Comparison of ENCODE assay signal across 36 cellular contexts in genomic region chr18:29862824-29863223, GRCh38.
"Had no signal": no experiment of that assay in that cellular context is flagged by ENCODE, and none has a peak within 500 bp of the region (broad histone marks: within the 10 kb centered on the region; RNA-seq: fewer than 3 reads in every experiment).

No MANE protein-coding gene starts in this region.

- H3K4me2 ChIP-seq: PC-9 had no signal

- ATAC-seq: activated CD4-positive, alpha-beta T cell treated with anti-CD3 and anti-CD28 coated beads for 36 hours; activated CD4-positive, CD25-positive, alpha-beta regulatory T cell treated with anti-CD3 and anti-CD28 coated beads, Interleukin-2, amount 50 U/mL, for 24 hours; activated T-cell treated with anti-CD3 and anti-CD28 coated beads, Interleukin-2, amount 50 U/mL, for 72 hours; activated T-helper 17 cell treated with anti-CD3 and anti-CD28 coated beads, Interleukin-2, amount 50 U/mL, for 72 hours; Right ventricle myocardium inferior had no signal

- FAIRE-seq: RCC 7860, TTC549 had no signal

- H3K27ac ChIP-seq: brain microvascular endothelial cell, PC-9, RWPE1 had no signal

- H3K27me3 Mint-ChIP-seq: activated CD4-positive, alpha-beta memory T cell treated with anti-CD3 and anti-CD28 coated beads for 36 hours; activated CD4-positive, alpha-beta T cell treated with anti-CD3 and anti-CD28 coated beads for 36 hours; activated naive CD8-positive, alpha-beta T cell treated with anti-CD3 and anti-CD28 coated beads for 36 hours; activated T-helper 17 cell treated with anti-CD3 and anti-CD28 coated beads, Interleukin-2, amount 50 U/mL, for 72 hours had no signal

- H3K27me3 ChIP-seq: brain microvascular endothelial cell, MG63 had no signal

- H3K36me3 Mint-ChIP-seq: activated CD4-positive, alpha-beta memory T cell treated with anti-CD3 and anti-CD28 coated beads for 36 hours; activated naive CD8-positive, alpha-beta T cell treated with anti-CD3 and anti-CD28 coated beads for 36 hours had no signal

- H3K36me3 ChIP-seq: brain microvascular endothelial cell, MG63 had no signal

- H2AFZ ChIP-seq: PC-9 had no signal

- H3K27ac Mint-ChIP-seq: activated CD4-positive, alpha-beta memory T cell treated with anti-CD3 and anti-CD28 coated beads for 36 hours; activated CD4-positive, alpha-beta T cell treated with anti-CD3 and anti-CD28 coated beads for 36 hours; activated naive CD8-positive, alpha-beta T cell treated with anti-CD3 and anti-CD28 coated beads for 36 hours; activated T-cell treated with anti-CD3 and anti-CD28 coated beads, Interleukin-2, amount 50 U/mL, for 72 hours; activated T-helper 17 cell treated with anti-CD3 and anti-CD28 coated beads, Interleukin-2, amount 50 U/mL, for 72 hours had no signal

- DNase-seq: activated CD4-positive, alpha-beta memory T cell treated with anti-CD3 and anti-CD28 coated beads for 36 hours; activated CD4-positive, alpha-beta T cell treated with anti-CD3 and anti-CD28 coated beads for 36 hours; activated CD4-positive, alpha-beta T cell treated with anti-CD3 and anti-CD28 coated beads, Interleukin-2, amount 50 U/mL, for 1 hour; activated effector memory CD4-positive, alpha-beta T cell treated with anti-CD3 and anti-CD28 coated beads, Interleukin-2, amount 50 U/mL, for 16 hours; activated naive CD4-positive, alpha-beta T cell; activated naive CD4-positive, alpha-beta T cell treated with anti-CD3 and anti-CD28 coated beads, Interleukin-2, amount 50 U/mL, for 16 hours; activated naive CD8-positive, alpha-beta T cell treated with anti-CD3 and anti-CD28 coated beads for 36 hours; activated T-cell treated with anti-CD3 and anti-CD28 coated beads, Interleukin-2, amount 50 U/mL, for 1 hour; activated T-cell treated with anti-CD3 and anti-CD28 coated beads, Interleukin-2, amount 50 U/mL, for 72 hours; amniotic stem cell; aorta; brain microvascular endothelial cell; central memory CD4-positive, alpha-beta T cell; Kasumi-1; KG1; MG63; NCI-H1048; NCI-H1105 treated with DMSO at 0.1 percent for 48 hours; NCI-H1436; NCI-H1694 treated with DMSO at 0.1 percent for 48 hours; NCI-H2029; NCI-H345; NCI-H524 treated with DMSO at 0.1 percent for 48 hours; NK-92 treated with Interleukin-12 subunit alpha and Interleukin-12 subunit beta, amount 100 ng/mL, for 24 hours; PC-9; SIG-M5; SW 1271; T-helper 1 cell; T-helper 2 cell; T-helper 9 cell had no signal

- H3K4me3 Mint-ChIP-seq: activated CD4-positive, alpha-beta memory T cell treated with anti-CD3 and anti-CD28 coated beads for 36 hours; activated CD4-positive, alpha-beta T cell treated with anti-CD3 and anti-CD28 coated beads for 36 hours; activated naive CD8-positive, alpha-beta T cell treated with anti-CD3 and anti-CD28 coated beads for 36 hours; activated T-cell treated with anti-CD3 and anti-CD28 coated beads, Interleukin-2, amount 50 U/mL, for 72 hours; activated T-helper 17 cell treated with anti-CD3 and anti-CD28 coated beads, Interleukin-2, amount 50 U/mL, for 72 hours had no signal

- H3K4me3 ChIP-seq: MG63, PC-9 had no signal

- H3K4me1 Mint-ChIP-seq: activated CD4-positive, alpha-beta T cell treated with anti-CD3 and anti-CD28 coated beads for 36 hours; activated naive CD8-positive, alpha-beta T cell treated with anti-CD3 and anti-CD28 coated beads for 36 hours; activated T-helper 17 cell treated with anti-CD3 and anti-CD28 coated beads, Interleukin-2, amount 50 U/mL, for 72 hours had no signal
